ENCODE assay signal across 13 cellular contexts in the genomic region with DNA sequence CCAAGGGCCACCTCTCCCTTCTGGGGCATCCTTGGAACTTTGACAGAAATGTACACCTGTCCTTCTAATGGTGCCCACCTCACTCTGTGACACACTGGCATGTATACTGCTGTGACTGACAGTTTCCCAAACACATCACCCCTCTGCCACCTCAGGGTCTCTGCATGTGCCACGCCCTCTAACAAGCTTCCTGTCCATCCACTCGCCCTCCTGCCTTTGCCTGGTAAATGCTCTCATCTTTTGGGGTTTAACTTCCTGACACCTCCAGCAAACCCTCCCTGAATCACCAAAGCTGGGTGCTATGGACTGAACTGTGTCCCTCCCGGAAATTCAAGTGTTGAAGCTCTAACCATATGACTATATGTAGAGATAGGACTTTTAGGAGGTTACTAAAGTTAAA.
A peak's percentile ranks its signal among the peaks of the same experiment; 100 is the strongest.
DNase-seq lines count a peak whose midpoint lies in the region; ATAC-seq, FAIRE-seq and TF ChIP-seq lines count a peak whose summit lies in the region.
"Had no signal": no experiment of that assay in that cellular context is flagged by ENCODE, and none has a peak within 500 bp of the region (broad histone marks: within the 10 kb centered on the region; RNA-seq: fewer than 3 reads in every experiment).

No MANE protein-coding gene starts in this region.

- H2BK5ac ChIP-seq in mesenchymal stem cell (ENCODE audit: low read depth, low read length, poor library complexity, severe bottlenecking), result no peak overlapping the region

- ATAC-seq in heart left ventricle (no peak), left cardiac atrium (no peak), HG02981 (IDR thresholded peaks at IDR 0.05; ENCODE audit: unreplicated experiment) (no peak)

- no peak overlapping the region for H2BK120ac ChIP-seq in mesenchymal stem cell (ENCODE audit: low read depth, low read length)

- H4K91ac ChIP-seq in mesenchymal stem cell (ENCODE audit: low read length), result peak overlapping the region; percentile 79

- H3K14ac ChIP-seq in mesenchymal stem cell (ENCODE audit: low read length in 2 of 2), result peak overlapping the region in 1 of 2 experiments; percentile 37

- DNase-seq in heart left ventricle, result no peak
- DNase-seq in left cardiac atrium, result no peak
- no peak for DNase-seq in astrocyte (ENCODE audit: low read depth)
- DNase-seq in mesenchymal stem cell, result no peak
- DNase-seq in transverse colon, result no peak
- no peak for DNase-seq in A673 (ENCODE audit: low spot score)
- no peak for DNase-seq in activated T-cell treated with anti-CD3 and anti-CD28 coated beads for 4 hours
- DNase-seq: NCI-H2227 treated with DMSO at 0.1 percent for 48 hours, SIG-M5 had no signal

- no peak overlapping the region for H3K23ac ChIP-seq in mesenchymal stem cell (ENCODE audit: low read length in 2 of 2)

- H2AK5ac ChIP-seq in mesenchymal stem cell (ENCODE audit: low read length, severe bottlenecking), result peak overlapping the region; percentile 29

- peaks cover 1% of the 10 kb centered on the region for H3K9me3 Mint-ChIP-seq in astrocyte (ENCODE audit: unreplicated experiment)
- H3K9me3 Mint-ChIP-seq: GM23338 had no signal

- H3K9ac ChIP-seq in astrocyte (ENCODE audit: low read length) (peak overlapping the region; percentile 92), mesenchymal stem cell (ENCODE audit: low read length) (peak overlapping the region; percentile 91)

- intact Hi-C loops in heart left ventricle (cut with DNase I), result loop anchor here in 6 of 10 donors (1.0 to 5.0 kb wide), 4 partner anchors 37 to 39 kb away; no protein-coding TSS in a partner anchor
- intact Hi-C loops in left cardiac atrium (cut with DNase I), result loop anchor here in 1 of 2 donors (5.0 kb wide), 1 partner anchor 42 kb away; no protein-coding TSS in a partner anchor
- intact Hi-C loops in transverse colon (cut with DNase I; ENCODE audit: low total_unique reads), result no loop called here
- intact Hi-C loops in A673 (cut with micrococcal nuclease; ENCODE audit: unreplicated experiment), result loop anchor here (2.0 to 5.0 kb wide), 2 partner anchors 39 to 143 kb away; no protein-coding TSS in a partner anchor

- peak overlapping the region; percentile 64 for H3K4me3 Mint-ChIP-seq in astrocyte (ENCODE audit: unreplicated experiment)
- H3K4me3 Mint-ChIP-seq: GM23338 had no signal

- peak overlapping the region; percentile 98 for H3K27ac Mint-ChIP-seq in astrocyte (ENCODE audit: unreplicated experiment)
- H3K27ac Mint-ChIP-seq: GM23338 had no signal

- H3K36me3 ChIP-seq in heart left ventricle (peaks cover 0 to 7% (median 0%) of the 10 kb centered on the region in 9 donors), astrocyte (ENCODE audit: insufficient read depth, low read length) (peaks cover 31% of the 10 kb centered on the region), mesenchymal stem cell (ENCODE audit: control insufficient read depth in 1 of 2, insufficient read depth in 2 of 2, low read depth in 1 of 2, low read length in 2 of 2) (peaks cover 24 to 38% of the 10 kb centered on the region in 2 experiments), transverse colon (peaks cover 0 to 2% (median 0%) of the 10 kb centered on the region in 4 donors), A673 (ENCODE audit: insufficient read depth, low read length, poor library complexity, severe bottlenecking) (peaks cover 11% of the 10 kb centered on the region)
- H3K36me3 ChIP-seq: upper lobe of left lung had no signal

- CTCF ChIA-PET in A673 (lab: Charles Lee), result interaction anchor here (0.6 to 1.7 kb wide), 9 partner anchors 15 to 198 kb away, joined by 3 to 13 read pairs (median 4); partner anchors contain the start of gene AFAP1

- peak overlapping the region; percentile 2 to 49 for H3K4ac ChIP-seq in mesenchymal stem cell (ENCODE audit: low read depth in 1 of 2, low read length in 2 of 2)

- H3K9me3 ChIP-seq in heart left ventricle (no peaks in the 10 kb centered on the region), astrocyte (ENCODE audit: insufficient read depth, low read depth, low read length) (no peaks in the 10 kb centered on the region), mesenchymal stem cell (ENCODE audit: control insufficient read depth, low read length) (no peaks in the 10 kb centered on the region), transverse colon (no peaks in the 10 kb centered on the region), A673 (ENCODE audit: low read depth, low read length, poor library complexity, severe bottlenecking) (no peaks in the 10 kb centered on the region)
- H3K9me3 ChIP-seq: upper lobe of left lung had no signal

- peaks cover 17% of the 10 kb centered on the region for H3K79me1 ChIP-seq in mesenchymal stem cell (replicated peaks; ENCODE audit: low read length, poor library complexity, severe bottlenecking)

- H3K18ac ChIP-seq in mesenchymal stem cell (ENCODE audit: low read depth in 1 of 2, low read length in 2 of 2), result peak overlapping the region; percentile 23 to 70

- TF ChIP-seq POLR2A in heart left ventricle (IDR thresholded peaks at IDR 0.05) (no peak), transverse colon (IDR thresholded peaks at IDR 0.05) (no peak)

- peaks cover 0 to 41% (median 15%) of the 10 kb centered on the region in 12 donors for H3K4me1 ChIP-seq in heart left ventricle
- H3K4me1 ChIP-seq in astrocyte (ENCODE audit: insufficient read depth, low read length), result peaks cover 51% of the 10 kb centered on the region
- H3K4me1 ChIP-seq in mesenchymal stem cell (ENCODE audit: control insufficient read depth, insufficient read depth, low read depth, low read length), result peaks cover 29% of the 10 kb centered on the region
- peaks cover 0 to 24% (median 8%) of the 10 kb centered on the region in 4 donors for H3K4me1 ChIP-seq in transverse colon
- H3K4me1 ChIP-seq in A673 (ENCODE audit: insufficient read depth, low read length, poor library complexity, severe bottlenecking), result peaks cover 5% of the 10 kb centered on the region

- H3K4me1 Mint-ChIP-seq in astrocyte (ENCODE audit: low read depth, unreplicated experiment), result peaks cover 51% of the 10 kb centered on the region

- no peak overlapping the region for H3K4me3 ChIP-seq in heart left ventricle
- H3K4me3 ChIP-seq in astrocyte (ENCODE audit: insufficient read depth, low read depth, low read length), result peak overlapping the region; percentile 19
- peak overlapping the region in 1 of 2 experiments; percentile 63 for H3K4me3 ChIP-seq in mesenchymal stem cell (ENCODE audit: insufficient read depth in 1 of 2, low read depth in 1 of 2, low read length in 2 of 2)
- no peak overlapping the region for H3K4me3 ChIP-seq in transverse colon
- H3K4me3 ChIP-seq in A673 (ENCODE audit: low read depth, low read length, poor library complexity, severe bottlenecking), result no peak overlapping the region
- H3K4me3 ChIP-seq: GM12878, GM23338, upper lobe of left lung had no signal

- in situ Hi-C loops in transverse colon (cut with MboI; ENCODE audit: low pct_ligation_motif_present in 1 of 4, low pct_unique_long_range_greater_than_20kb in 1 of 4, low sequenced_read_pairs in 3 of 4), result no loop called here

- POLR2A ChIA-PET in A673 (lab: Charles Lee; ENCODE audit: low non-redundant PET), result interaction anchor here (0.5 kb wide), 1 partner anchor 1204 kb away, joined by 3 read pairs; the partner anchor contains the start of gene MRFAP1

- no peak for TF ChIP-seq EP300 in transverse colon (IDR thresholded peaks at IDR 0.05; ENCODE audit: low read depth)

- H4K20me1 ChIP-seq in astrocyte (ENCODE audit: insufficient read depth, low read length), result no peaks in the 10 kb centered on the region

- no peak for TF ChIP-seq CTCF in heart left ventricle (IDR thresholded peaks at IDR 0.05)
- TF ChIP-seq CTCF in astrocyte (IDR thresholded peaks at IDR 0.05; ENCODE audit: insufficient read depth, low read depth, low read length), result no peak
- no peak for TF ChIP-seq CTCF in transverse colon (IDR thresholded peaks at IDR 0.05)
- TF ChIP-seq CTCF in A673 (conservative IDR thresholded peaks at IDR 0.05; ENCODE audit: low read depth, low read length), result no peak

- 93 to 94% (median 93%) methylated on average over 3 of the region's 3 CpGs for WGBS in heart left ventricle, 4 donors
- 79% methylated on average over 3 of the region's 3 CpGs for WGBS in mesenchymal stem cell
- 88% methylated on average over 3 of the region's 3 CpGs; no CpG with 5 or more reads in 1 of the 2 donors for WGBS in transverse colon (ENCODE audit: low coverage in 1 of 2), 2 donors

- BruUV-seq in A673 (replicated peaks; lab: Mats Ljungman, UMichigan), result no TSS peak

- peak overlapping the region; percentile 54 to 93 for H2BK12ac ChIP-seq in mesenchymal stem cell (ENCODE audit: low read length in 2 of 2)

- H3K4me2 ChIP-seq in astrocyte (ENCODE audit: low read length), result peak overlapping the region; percentile 77
- H3K4me2 ChIP-seq in mesenchymal stem cell (ENCODE audit: low read length, poor library complexity, severe bottlenecking), result no peak overlapping the region
- H3K4me2 ChIP-seq: GM23338 had no signal

- peaks cover 33% of the 10 kb centered on the region for H3K36me3 Mint-ChIP-seq in astrocyte (ENCODE audit: low read depth, unreplicated experiment)

- no peak for FAIRE-seq in astrocyte (lab: Jason Lieb, UNC)
- FAIRE-seq: GM12878 had no signal

- H3K79me2 ChIP-seq in astrocyte (ENCODE audit: insufficient read depth, low read length), result peaks cover 75% of the 10 kb centered on the region

- H4K8ac ChIP-seq in mesenchymal stem cell (ENCODE audit: low read length), result peak overlapping the region; percentile 58

- peak overlapping the region; percentile 29 for H2BK15ac ChIP-seq in mesenchymal stem cell (ENCODE audit: low read depth, poor library complexity, severe bottlenecking)

- no peak overlapping the region for H2AFZ ChIP-seq in astrocyte (ENCODE audit: low read depth, low read length)
- no peak overlapping the region for H2AFZ ChIP-seq in mesenchymal stem cell (ENCODE audit: low read depth, low read length)
- H2AFZ ChIP-seq: GM23338 had no signal

- H3K27me3 Mint-ChIP-seq in astrocyte (ENCODE audit: low read depth, unreplicated experiment), result no peaks in the 10 kb centered on the region

- H3K27ac ChIP-seq in heart left ventricle (peak overlapping the region in 10 of 12 donors; percentile 14 to 85 (median 74)), astrocyte (ENCODE audit: low read depth, low read length) (peak overlapping the region; percentile 100), mesenchymal stem cell (ENCODE audit: low read length, poor library complexity, severe bottlenecking) (peak overlapping the region; percentile 99), transverse colon (peak overlapping the region; percentile 80 to 89 (median 83)), A673 (ENCODE audit: low read depth, low read length, poor library complexity, severe bottlenecking) (no peak overlapping the region)

- H3K27me3 ChIP-seq in heart left ventricle, result no peaks in the 10 kb centered on the region
- no peaks in the 10 kb centered on the region for H3K27me3 ChIP-seq in astrocyte (ENCODE audit: insufficient read depth, low read length)
- H3K27me3 ChIP-seq in mesenchymal stem cell (ENCODE audit: control insufficient read depth in 1 of 2, insufficient read depth in 1 of 2, low read length in 2 of 2), result no peaks in the 10 kb centered on the region
- no peaks in the 10 kb centered on the region for H3K27me3 ChIP-seq in transverse colon
- no peaks in the 10 kb centered on the region for H3K27me3 ChIP-seq in A673 (replicated peaks; ENCODE audit: insufficient read depth, low read depth, low read length, poor library complexity)
- H3K27me3 ChIP-seq: upper lobe of left lung had no signal
